ENCODE assay signal across 7 cellular contexts in genomic region chr10:59225211-59225610, GRCh38. TPM values are rescaled to one million over a fixed set of nuclear protein-coding genes. Genes with fewer than 3 reads are reported as not detected.
"Had no signal": no experiment of that assay in that cellular context is flagged by ENCODE, and none has a peak within 500 bp of the region (broad histone marks: within the 10 kb centered on the region; RNA-seq: fewer than 3 reads in every experiment).

No MANE protein-coding gene starts in this region.

- H3K27ac ChIP-seq: HL-60 had no signal

- H3K4me3 ChIP-seq: GM23338, K562 had no signal

- H3K4me2 ChIP-seq: GM23338 had no signal

- DNase-seq: H9, HCEC 1CT, IMR-90 had no signal

- H2AFZ ChIP-seq: GM23338 had no signal

RNA-seq across cellular contexts. Expression of gene PHYHIPL, which starts 48.8 kb away (rescaled TPM):
- total RNA-seq: HT1080, IMR-90, K562 had no signal
- polyA plus RNA-seq: IMR-90, K562 had no signal
